Comparison of ENCODE assay signal across 9 cellular contexts in genomic region chrY:12661607-12661973, GRCh38. TPM values are rescaled to one million over a fixed set of nuclear protein-coding genes. Genes with fewer than 3 reads are reported as not detected.
DNase-seq lines count a peak whose midpoint lies in the region; ATAC-seq and TF ChIP-seq lines count a peak whose summit lies in the region.
"Had no signal": no experiment of that assay in that cellular context is flagged by ENCODE, and none has a peak within 500 bp of the region (broad histone marks: within the 10 kb centered on the region; RNA-seq: fewer than 3 reads in every experiment).

No MANE protein-coding gene starts in this region.

- peaks cover 33% of the 10 kb centered on the region for H3K79me2 ChIP-seq in neural cell (replicated peaks; ENCODE audit: insufficient read depth, low read length)

- peak overlapping the region; percentile 76 for H2AFZ ChIP-seq in neural cell (ENCODE audit: low read depth, low read length)

- H3K9me3 ChIP-seq in duodenal mucosa (ENCODE audit: control insufficient read depth in 1 of 2, low read length in 2 of 2) (no peaks in the 10 kb centered on the region), neural cell (ENCODE audit: low read length) (no peaks in the 10 kb centered on the region)

- peak overlapping the region; percentile 48 for H3K4me2 ChIP-seq in neural cell (ENCODE audit: low read length)

- ATAC-seq in GM18868 (IDR thresholded peaks at IDR 0.05; ENCODE audit: unreplicated experiment), result peak; percentile 18
- ATAC-seq in HG03196 (IDR thresholded peaks at IDR 0.05; ENCODE audit: unreplicated experiment), result peak; percentile 7
- ATAC-seq in GM21390 (IDR thresholded peaks at IDR 0.05; ENCODE audit: unreplicated experiment), result no peak

- peaks cover 0 to 9% of the 10 kb centered on the region in 2 donors for H3K4me1 ChIP-seq in duodenal mucosa (ENCODE audit: control insufficient read depth in 1 of 2, insufficient read depth in 2 of 2, low read length in 2 of 2)

- H3K27me3 ChIP-seq in duodenal mucosa (ENCODE audit: control insufficient read depth in 1 of 2, insufficient read depth in 2 of 2, low read length in 2 of 2), result no peaks in the 10 kb centered on the region
- H3K27me3 ChIP-seq in neural cell (ENCODE audit: insufficient read depth, low read depth, low read length), result no peaks in the 10 kb centered on the region

- no peaks in the 10 kb centered on the region for H4K20me1 ChIP-seq in neural cell (ENCODE audit: insufficient read depth)

- H3K4me3 ChIP-seq in duodenal mucosa (ENCODE audit: low read depth in 1 of 2, low read length in 2 of 2) (peak overlapping the region; percentile 87 to 90), neural cell (ENCODE audit: low read length) (peak overlapping the region; percentile 82)
- H3K4me3 ChIP-seq: SK-N-MC had no signal

- no peak for TF ChIP-seq CTCF in neural cell (IDR thresholded peaks at IDR 0.05; ENCODE audit: poor library complexity, severe bottlenecking)

- H3K9me2 ChIP-seq in neural cell (ENCODE audit: insufficient read depth, low read length), result no peaks in the 10 kb centered on the region

- peak overlapping the region; percentile 1 for H3K27ac ChIP-seq in duodenal mucosa (ENCODE audit: low read depth, low read length)
- H3K27ac ChIP-seq in neural cell (ENCODE audit: low read length), result peak overlapping the region; percentile 95
- H3K27ac ChIP-seq: SK-N-MC had no signal

- H3K36me3 ChIP-seq in duodenal mucosa (ENCODE audit: control insufficient read depth in 1 of 2, insufficient read depth in 2 of 2, low read length in 2 of 2) (no peaks in the 10 kb centered on the region), neural cell (ENCODE audit: insufficient read depth, low read length) (no peaks in the 10 kb centered on the region)

- TF ChIP-seq RAD21 in neural cell (conservative IDR thresholded peaks at IDR 0.05), result no peak

- H3F3A ChIP-seq in neural cell (ENCODE audit: insufficient read depth, low read length, poor library complexity, severe bottlenecking), result peaks cover 6% of the 10 kb centered on the region

- TF ChIP-seq EP300 in neural cell (conservative IDR thresholded peaks at IDR 0.05; ENCODE audit: poor library complexity, severe bottlenecking), result no peak

- DNase-seq in SKM-1 treated with dmso at 0.1 percent for 144 hours (lab: John Stamatoyannopoulos, UW; ENCODE audit: unreplicated experiment), result no peak
- no peak for DNase-seq in T-helper 9 cell
- DNase-seq in middle frontal gyrus (ENCODE audit: extremely low spot score, low spot score), result no peak

- H3K9ac ChIP-seq in duodenal mucosa (ENCODE audit: low read depth in 1 of 2, low read length in 2 of 2) (peak overlapping the region; percentile 63), neural cell (ENCODE audit: low read length) (peak overlapping the region; percentile 93)

TF ChIP-seq in neural cell, 6 proteins besides CTCF, POLR2A, EP300 and RAD21:
- TF ChIP-seq SMC3 (conservative IDR thresholded peaks at IDR 0.05; ENCODE audit: poor library complexity) (no peak), EZH2 (IDR thresholded peaks at IDR 0.05; ENCODE audit: borderline replicate concordance, insufficient read depth, low read length, poor library complexity, severe bottlenecking) (no peak), TAF1 (IDR thresholded peaks at IDR 0.05; ENCODE audit: low read depth) (no peak), MXI1 (conservative IDR thresholded peaks at IDR 0.05; ENCODE audit: poor library complexity, severe bottlenecking) (no peak), POLR2AphosphoS5 (IDR thresholded peaks at IDR 0.05) (no peak), REST (IDR thresholded peaks at IDR 0.05; ENCODE audit: borderline replicate concordance) (no peak)

RNA-seq across cellular contexts. Expression of gene USP9Y, which starts 39.4 kb away (rescaled TPM):
- 160 and 164 TPM in 2 replicates for polyA plus RNA-seq in neural cell
- 122 and 138 TPM in 2 replicates for polyA minus RNA-seq in neural cell
